In genomic region chr12:90499793-90500192, GRCh38 we compare ENCODE assay signal across 20 cellular contexts.
DNase-seq lines count a peak whose midpoint lies in the region; TF ChIP-seq lines count a peak whose summit lies in the region.
"Had no signal": no experiment of that assay in that cellular context is flagged by ENCODE, and none has a peak within 500 bp of the region (broad histone marks: within the 10 kb centered on the region; RNA-seq: fewer than 3 reads in every experiment).

No MANE protein-coding gene starts in this region.

- no TSS peak for BruUV-seq in MCF 10A (replicated peaks; lab: Mats Ljungman, UMichigan)

- peak; percentile 9 for DNase-seq in MCF 10A (ENCODE audit: unreplicated experiment)
- DNase-seq in breast epithelium (ENCODE audit: low spot score in 2 of 2), result no peak
- DNase-seq in NCI-H526 treated with DMSO at 0.1 percent for 48 hours (lab: John Stamatoyannopoulos, UW), result peak; percentile 6
- DNase-seq in epithelial cell of esophagus (ENCODE audit: low read depth), result peak; percentile 70
- no peak for DNase-seq in mesenchymal stem cell
- DNase-seq in AG08395 (ENCODE audit: low spot score), result no peak
- no peak for DNase-seq in posterior vena cava (ENCODE audit: low spot score)
- DNase-seq in cortex of kidney (lab: John Stamatoyannopoulos, UW), result no peak
- DNase-seq: CD8-positive, alpha-beta memory T cell; DND-41; H7; NCI-H1417 treated with DMSO at 0.1 percent for 48 hours; NCI-H187 treated with DMSO at 0.1 percent for 48 hours; NCI-H2227 treated with DMSO at 0.1 percent for 48 hours; NCI-H524 treated with DMSO at 0.1 percent for 48 hours; Peyer's patch; T-cell had no signal

- H3K14ac ChIP-seq in mesenchymal stem cell (ENCODE audit: low read length in 2 of 2), result no peak overlapping the region

- no peak overlapping the region for H3K27ac Mint-ChIP-seq in MCF 10A (ENCODE audit: low read depth, unreplicated experiment)
- H3K27ac Mint-ChIP-seq: CD8-positive, alpha-beta memory T cell; T-cell had no signal

- TF ChIP-seq POLR2A in breast epithelium (IDR thresholded peaks at IDR 0.05), result no peak

- H3K4me3 Mint-ChIP-seq in MCF 10A (ENCODE audit: unreplicated experiment), result no peak overlapping the region
- H3K4me3 Mint-ChIP-seq: CD8-positive, alpha-beta memory T cell; T-cell had no signal

- no peak overlapping the region for H2AK5ac ChIP-seq in mesenchymal stem cell (ENCODE audit: low read length, severe bottlenecking)

- H3K4me1 ChIP-seq in breast epithelium (no peaks in the 10 kb centered on the region), mesenchymal stem cell (ENCODE audit: control insufficient read depth, insufficient read depth, low read depth, low read length) (no peaks in the 10 kb centered on the region)
- H3K4me1 ChIP-seq: Peyer's patch had no signal

- POLR2A ChIA-PET in MCF 10A (lab: Yijun Ruan, JAX), result no interaction called here

- H3K36me3 ChIP-seq in breast epithelium, result no peaks in the 10 kb centered on the region
- H3K36me3 ChIP-seq in mesenchymal stem cell (ENCODE audit: control insufficient read depth in 1 of 2, insufficient read depth in 2 of 2, low read depth in 1 of 2, low read length in 2 of 2), result no peaks in the 10 kb centered on the region
- H3K36me3 ChIP-seq: Peyer's patch had no signal

- CTCF ChIA-PET in MCF 10A (lab: Yijun Ruan, JAX), result interaction anchor here (0.6 kb wide), 1 partner anchor 1594 kb away, joined by 3 read pairs; no protein-coding TSS in a partner anchor

- peak overlapping the region; percentile 27 for H2AFZ ChIP-seq in mesenchymal stem cell (ENCODE audit: low read depth, low read length)

- no peak overlapping the region for H2BK15ac ChIP-seq in mesenchymal stem cell (ENCODE audit: low read depth, poor library complexity, severe bottlenecking)

- H3K9ac ChIP-seq in mesenchymal stem cell (ENCODE audit: low read length), result no peak overlapping the region

- no peak overlapping the region for H4K91ac ChIP-seq in mesenchymal stem cell (ENCODE audit: low read length)

- no peak overlapping the region for H3K4me2 ChIP-seq in mesenchymal stem cell (ENCODE audit: low read length, poor library complexity, severe bottlenecking)

- H3K4ac ChIP-seq in mesenchymal stem cell (ENCODE audit: low read depth in 1 of 2, low read length in 2 of 2), result no peak overlapping the region

- H4K8ac ChIP-seq in mesenchymal stem cell (ENCODE audit: low read length), result no peak overlapping the region

- no peak overlapping the region for H2BK5ac ChIP-seq in mesenchymal stem cell (ENCODE audit: low read depth, low read length, poor library complexity, severe bottlenecking)

- TF ChIP-seq CTCF in MCF 10A (IDR thresholded peaks at IDR 0.05; ENCODE audit: unreplicated experiment) (no peak), breast epithelium (IDR thresholded peaks at IDR 0.05) (no peak), epithelial cell of esophagus (IDR thresholded peaks at IDR 0.05; ENCODE audit: insufficient read depth, low read depth, low read length, missing control alignments) (no peak)

- no peak overlapping the region for H2BK120ac ChIP-seq in mesenchymal stem cell (ENCODE audit: low read depth, low read length)

- no peaks in the 10 kb centered on the region for H3K9me3 Mint-ChIP-seq in MCF 10A (ENCODE audit: unreplicated experiment)
- H3K9me3 Mint-ChIP-seq: CD8-positive, alpha-beta memory T cell had no signal

- H3K18ac ChIP-seq in mesenchymal stem cell (ENCODE audit: low read depth in 1 of 2, low read length in 2 of 2), result no peak overlapping the region

- no peak overlapping the region for H2BK12ac ChIP-seq in mesenchymal stem cell (ENCODE audit: low read length in 2 of 2)

- H3K27ac ChIP-seq in breast epithelium, result no peak overlapping the region
- H3K27ac ChIP-seq in mesenchymal stem cell (ENCODE audit: low read length, poor library complexity, severe bottlenecking), result no peak overlapping the region
- H3K27ac ChIP-seq: C4-2B, HL-60, Peyer's patch had no signal

- H3K4me3 ChIP-seq in breast epithelium (no peak overlapping the region), epithelial cell of esophagus (ENCODE audit: low read length) (no peak overlapping the region), mesenchymal stem cell (ENCODE audit: insufficient read depth in 1 of 2, low read depth in 1 of 2, low read length in 2 of 2) (no peak overlapping the region)
- H3K4me3 ChIP-seq: GM12878, Peyer's patch had no signal

- H3K79me1 ChIP-seq in mesenchymal stem cell (replicated peaks; ENCODE audit: low read length, poor library complexity, severe bottlenecking), result no peaks in the 10 kb centered on the region

- H3K23ac ChIP-seq in mesenchymal stem cell (ENCODE audit: low read length in 2 of 2), result no peak overlapping the region

- intact Hi-C loops in MCF 10A (cut with micrococcal nuclease), result no loop called here
- intact Hi-C loops in breast epithelium (cut with DNase I; ENCODE audit: low total_unique reads), result no loop called here
- intact Hi-C loops in posterior vena cava (cut with DNase I), result no loop called here

- H3K36me3 Mint-ChIP-seq in MCF 10A (ENCODE audit: insufficient read depth, unreplicated experiment), result no peaks in the 10 kb centered on the region
- H3K36me3 Mint-ChIP-seq: CD8-positive, alpha-beta memory T cell; T-cell had no signal

- H3K4me1 Mint-ChIP-seq in MCF 10A (ENCODE audit: insufficient read depth, unreplicated experiment), result no peaks in the 10 kb centered on the region
- H3K4me1 Mint-ChIP-seq: CD8-positive, alpha-beta memory T cell; T-cell had no signal

- H3K9me3 ChIP-seq in breast epithelium (no peaks in the 10 kb centered on the region), mesenchymal stem cell (ENCODE audit: control insufficient read depth, low read length) (no peaks in the 10 kb centered on the region)
- H3K9me3 ChIP-seq: Peyer's patch had no signal

- no peaks in the 10 kb centered on the region for H3K27me3 Mint-ChIP-seq in MCF 10A (ENCODE audit: insufficient read depth, unreplicated experiment)
- H3K27me3 Mint-ChIP-seq: CD8-positive, alpha-beta memory T cell; T-cell had no signal

- H3K27me3 ChIP-seq in breast epithelium, result no peaks in the 10 kb centered on the region
- H3K27me3 ChIP-seq in mesenchymal stem cell (ENCODE audit: control insufficient read depth in 1 of 2, insufficient read depth in 1 of 2, low read length in 2 of 2), result no peaks in the 10 kb centered on the region
- H3K27me3 ChIP-seq: Peyer's patch had no signal

Comparison
In these comparisons a context has a peak if more than half of its experiments do, and no peak if none do; other contexts are left out.
1. DNase-seq: peak in MCF 10A (single experiment), NCI-H526 treated with DMSO at 0.1 percent for 48 hours (single experiment) and epithelial cell of esophagus (single experiment); none in breast epithelium (0 of 2), mesenchymal stem cell (single experiment), AG08395 (single experiment), posterior vena cava (single experiment) and cortex of kidney (single experiment).